ENCODE assay signal across 8 cellular contexts in genomic region chr11:59550368-59550841, GRCh38. TPM values are rescaled to one million over a fixed set of nuclear protein-coding genes. Genes with fewer than 3 reads are reported as not detected.
A peak's percentile ranks its signal among the peaks of the same experiment; 100 is the strongest.
DNase-seq lines count a peak whose midpoint lies in the region; ATAC-seq, FAIRE-seq and TF ChIP-seq lines count a peak whose summit lies in the region.

No MANE protein-coding gene starts in this region.

- POLR2A ChIA-PET in AG04450 (lab: Yijun Ruan, JAX) (interaction anchor here (0.6 to 1.0 kb wide), 5 partner anchors 10 to 1783 kb away, joined by 3 to 8 read pairs (median 5); partner anchors contain the start of gene PATL1), activated B cell treated with CpG ODN at 0.5 μM for 24 hours (lab: Charles Lee) (interaction anchor here (1.6 to 3.1 kb wide), 4 partner anchors 10 to 119 kb away, joined by 9 to 19 read pairs (median 16); partner anchors contain the start of genes OSBP and PATL1)

- H3K36me3 ChIP-seq in kidney (ENCODE audit: control insufficient read depth in 1 of 2, insufficient read depth in 2 of 2, low read length in 2 of 2): no peaks in the 10 kb centered on the region

- TF ChIP-seq CTCF in AG04450 (IDR thresholded peaks at IDR 0.05; ENCODE audit: low read depth, low read length): peak; percentile 50
- peak; percentile 43 for TF ChIP-seq CTCF in activated B cell treated with CpG ODN at 0.5 μM for 24 hours (IDR thresholded peaks at IDR 0.05)
- peak; percentile 35 for TF ChIP-seq CTCF in kidney (IDR thresholded peaks at IDR 0.05; ENCODE audit: borderline replicate concordance, extremely low read depth, insufficient read depth)

- peak; percentile 92 for DNase-seq in AG04450 (ENCODE audit: low read depth, low spot score)
- DNase-seq in NCI-H2227 treated with DMSO at 0.1 percent for 48 hours (lab: John Stamatoyannopoulos, UW): peak; percentile 93
- DNase-seq in activated B cell treated with CpG ODN at 0.5 μM for 24 hours: peak; percentile 75
- peak; percentile 86 for DNase-seq in central memory CD4-positive, alpha-beta T cell
- peak; percentile 92 for DNase-seq in kidney
- peak; percentile 76 to 81 for DNase-seq in stimulated activated CD4-positive, alpha-beta T cell treated with anti-CD3 and anti-CD28 coated beads, Interleukin-15, amount 100 ng/mL, for 1 hour (ENCODE audit: low read depth in 1 of 2, low spot score in 1 of 2)

- no peaks in the 10 kb centered on the region for H3K27me3 ChIP-seq in AG04450 (ENCODE audit: control insufficient read depth, insufficient read depth, low read length)

- peak overlapping the region; percentile 38 to 41 for H3K9ac ChIP-seq in kidney (ENCODE audit: low read length in 2 of 2)

- H3K9me3 Mint-ChIP-seq in activated B cell treated with CpG ODN at 0.5 μM for 24 hours: no peaks in the 10 kb centered on the region

- H3K27me3 Mint-ChIP-seq in activated B cell treated with CpG ODN at 0.5 μM for 24 hours: no peaks in the 10 kb centered on the region

- peak overlapping the region; percentile 94 for H3K27ac Mint-ChIP-seq in activated B cell treated with CpG ODN at 0.5 μM for 24 hours

- H3K4me1 Mint-ChIP-seq in activated B cell treated with CpG ODN at 0.5 μM for 24 hours: peaks cover 31% of the 10 kb centered on the region

- CTCF ChIA-PET in AG04450 (lab: Charles Lee) (interaction anchor here (1.3 to 4.9 kb wide), 3 partner anchors 10 to 130 kb away, joined by 4 to 34 read pairs (median 12); no protein-coding TSS in a partner anchor), activated B cell treated with CpG ODN at 0.5 μM for 24 hours (lab: Charles Lee) (interaction anchor here (0.7 kb wide), 1 partner anchor 13 kb away, joined by 3 read pairs; no protein-coding TSS in a partner anchor)

- H3K4me3 Mint-ChIP-seq in activated B cell treated with CpG ODN at 0.5 μM for 24 hours: peak overlapping the region; percentile 87

- H3K4me3 ChIP-seq in AG04450 (ENCODE audit: low read depth, low read length) (peak overlapping the region; percentile 65), kidney (ENCODE audit: low read length in 2 of 2) (peak overlapping the region; percentile 71 to 87)

- intact Hi-C loops in activated B cell treated with CpG ODN at 0.5 μM for 24 hours (cut with micrococcal nuclease): loop anchor here (1.0 to 10.0 kb wide), 7 partner anchors 13 to 1886 kb away; partner anchors contain the start of genes DTX4, LPXN, MRPL16 and OSBP
- intact Hi-C loops in kidney (cut with DNase I): no loop called here

- ATAC-seq in GM18873 (IDR thresholded peaks at IDR 0.05; ENCODE audit: low FRiP score, unreplicated experiment) (peak; percentile 68), HG03159 (IDR thresholded peaks at IDR 0.05; ENCODE audit: unreplicated experiment) (peak; percentile 90), activated B cell treated with CpG ODN at 0.5 μM for 24 hours (ENCODE audit: low read depth) (peak; percentile 91)

- FAIRE-seq in kidney (lab: Jason Lieb, UNC): no peak

- peaks cover 9% of the 10 kb centered on the region for H3K36me3 Mint-ChIP-seq in activated B cell treated with CpG ODN at 0.5 μM for 24 hours (ENCODE audit: low read depth)

- H3K9me3 ChIP-seq in AG04450 (ENCODE audit: control insufficient read depth, insufficient read depth, low read length): no peaks in the 10 kb centered on the region
- H3K9me3 ChIP-seq in kidney (ENCODE audit: control insufficient read depth in 1 of 2, low read length in 2 of 2): no peaks in the 10 kb centered on the region

- no peaks in the 10 kb centered on the region for H3K4me1 ChIP-seq in kidney (ENCODE audit: control insufficient read depth in 1 of 2, insufficient read depth in 1 of 2, low read depth in 1 of 2, low read length in 2 of 2)

- H3K27ac ChIP-seq in AG04450 (ENCODE audit: low read depth, low read length) (peak overlapping the region; percentile 84), kidney (ENCODE audit: low read depth in 2 of 2, low read length in 2 of 2) (peak overlapping the region; percentile 47 to 84)

RNA-seq across cellular contexts. Expression of gene OR4D9, which starts 39.1 kb away (rescaled TPM):
- polyA plus RNA-seq in AG04450 (2011; rRNA removed) (not detected in 2 replicates), kidney (ENCODE audit: insufficient read depth, low read depth, low replicate concordance) (not detected)
- polyA minus RNA-seq in AG04450 (2011; rRNA and poly(A)+ RNA removed): not detected in 2 replicates
- total RNA-seq in activated B cell treated with CpG ODN at 0.5 μM for 24 hours (not detected in 2 replicates), kidney (not detected)

RNA-seq across cellular contexts. Expression of gene OR4D11, which starts 47.0 kb away (rescaled TPM):
- polyA plus RNA-seq in AG04450 (2011; rRNA removed) (not detected in 2 replicates), kidney (ENCODE audit: insufficient read depth, low read depth, low replicate concordance) (not detected)
- polyA minus RNA-seq in AG04450 (2011; rRNA and poly(A)+ RNA removed): not detected in 2 replicates
- total RNA-seq in activated B cell treated with CpG ODN at 0.5 μM for 24 hours (not detected in 2 replicates), kidney (not detected)

Comparison
In these comparisons a context has a peak if more than half of its experiments do, and no peak if none do; other contexts are left out.
1. Peak in every context shown above with its lines: DNase-seq, ATAC-seq, H3K4me3 ChIP-seq and H3K27ac ChIP-seq.